In genomic region chr7:140126435-140127034, GRCh38 we compare ENCODE assay signal across 23 cellular contexts. TPM values are rescaled to one million over a fixed set of nuclear protein-coding genes. Genes with fewer than 3 reads are reported as not detected.
DNase-seq lines count a peak whose midpoint lies in the region; ATAC-seq, FAIRE-seq and TF ChIP-seq lines count a peak whose summit lies in the region.
"Had no signal": no experiment of that assay in that cellular context is flagged by ENCODE, and none has a peak within 500 bp of the region (broad histone marks: within the 10 kb centered on the region; RNA-seq: fewer than 3 reads in every experiment).

No MANE protein-coding gene starts in this region.

- H3K4me1 Mint-ChIP-seq in stimulated activated naive CD8-positive, alpha-beta T cell treated with anti-CD3 and anti-CD28 coated beads, Interleukin-15, Interleukin-2, amounts not matched to agents 100 ng/mL and 50 ng/mL, for 24 hours (ENCODE audit: low read depth) = peaks cover 39% of the 10 kb centered on the region
- H3K4me1 Mint-ChIP-seq in stimulated activated naive CD8-positive, alpha-beta T cell treated with anti-CD3 and anti-CD28 coated beads, Interleukin-15, amount 100 ng/mL, for 72 hours = peaks cover 5% of the 10 kb centered on the region
- peaks cover 15% of the 10 kb centered on the region for H3K4me1 Mint-ChIP-seq in activated T-helper 2 cell treated with anti-CD3 and anti-CD28 coated beads, Interferon-gamma antibody, Interleukin-2, Interleukin-4, amounts not matched to agents 10 μg/mL and 5 μg/mL and 100 μg/mL, durations not matched to agents 14 hours and 24 hours and 36 hours (ENCODE audit: low read depth)
- H3K4me1 Mint-ChIP-seq in chondrocyte (ENCODE audit: low read depth) = no peaks in the 10 kb centered on the region

- ATAC-seq in stimulated activated naive CD8-positive, alpha-beta T cell treated with anti-CD3 and anti-CD28 coated beads, Interleukin-15, amount 100 ng/mL, for 72 hours = no peak
- ATAC-seq in sciatic nerve = no peak
- ATAC-seq: CD8-positive, alpha-beta T cell had no signal

- H3K9me3 Mint-ChIP-seq in stimulated activated naive CD8-positive, alpha-beta T cell treated with anti-CD3 and anti-CD28 coated beads, Interleukin-15, Interleukin-2, amounts not matched to agents 100 ng/mL and 50 ng/mL, for 24 hours = no peaks in the 10 kb centered on the region
- H3K9me3 Mint-ChIP-seq in stimulated activated naive CD8-positive, alpha-beta T cell treated with anti-CD3 and anti-CD28 coated beads, Interleukin-15, amount 100 ng/mL, for 72 hours = no peaks in the 10 kb centered on the region
- no peaks in the 10 kb centered on the region for H3K9me3 Mint-ChIP-seq in activated T-helper 2 cell treated with anti-CD3 and anti-CD28 coated beads, Interferon-gamma antibody, Interleukin-2, Interleukin-4, amounts not matched to agents 10 μg/mL and 5 μg/mL and 100 μg/mL, durations not matched to agents 14 hours and 24 hours and 36 hours
- H3K9me3 Mint-ChIP-seq in chondrocyte (ENCODE audit: low read depth) = peaks cover 4% of the 10 kb centered on the region
- H3K9me3 Mint-ChIP-seq: CD8-positive, alpha-beta T cell had no signal

- H3K27me3 Mint-ChIP-seq in stimulated activated naive CD8-positive, alpha-beta T cell treated with anti-CD3 and anti-CD28 coated beads, Interleukin-15, Interleukin-2, amounts not matched to agents 100 ng/mL and 50 ng/mL, for 24 hours = no peaks in the 10 kb centered on the region
- no peaks in the 10 kb centered on the region for H3K27me3 Mint-ChIP-seq in stimulated activated naive CD8-positive, alpha-beta T cell treated with anti-CD3 and anti-CD28 coated beads, Interleukin-15, amount 100 ng/mL, for 72 hours
- no peaks in the 10 kb centered on the region for H3K27me3 Mint-ChIP-seq in activated T-helper 2 cell treated with anti-CD3 and anti-CD28 coated beads, Interferon-gamma antibody, Interleukin-2, Interleukin-4, amounts not matched to agents 10 μg/mL and 5 μg/mL and 100 μg/mL, durations not matched to agents 14 hours and 24 hours and 36 hours (ENCODE audit: low read depth)
- H3K27me3 Mint-ChIP-seq in chondrocyte (ENCODE audit: low read depth) = no peaks in the 10 kb centered on the region

- peaks cover 48% of the 10 kb centered on the region for H3K36me3 Mint-ChIP-seq in stimulated activated naive CD8-positive, alpha-beta T cell treated with anti-CD3 and anti-CD28 coated beads, Interleukin-15, Interleukin-2, amounts not matched to agents 100 ng/mL and 50 ng/mL, for 24 hours (ENCODE audit: low read depth)
- peaks cover 62% of the 10 kb centered on the region for H3K36me3 Mint-ChIP-seq in activated T-helper 2 cell treated with anti-CD3 and anti-CD28 coated beads, Interferon-gamma antibody, Interleukin-2, Interleukin-4, amounts not matched to agents 10 μg/mL and 5 μg/mL and 100 μg/mL, durations not matched to agents 14 hours and 24 hours and 36 hours (ENCODE audit: low read depth)
- H3K36me3 Mint-ChIP-seq in chondrocyte (ENCODE audit: low read depth) = peaks cover 19% of the 10 kb centered on the region

- H3K27ac Mint-ChIP-seq in stimulated activated naive CD8-positive, alpha-beta T cell treated with anti-CD3 and anti-CD28 coated beads, Interleukin-15, Interleukin-2, amounts not matched to agents 100 ng/mL and 50 ng/mL, for 24 hours = peak overlapping the region; percentile 62
- H3K27ac Mint-ChIP-seq in stimulated activated naive CD8-positive, alpha-beta T cell treated with anti-CD3 and anti-CD28 coated beads, Interleukin-15, amount 100 ng/mL, for 72 hours = no peak overlapping the region
- H3K27ac Mint-ChIP-seq in activated T-helper 2 cell treated with anti-CD3 and anti-CD28 coated beads, Interferon-gamma antibody, Interleukin-2, Interleukin-4, amounts not matched to agents 10 μg/mL and 5 μg/mL and 100 μg/mL, durations not matched to agents 14 hours and 24 hours and 36 hours = peak overlapping the region; percentile 42
- H3K27ac Mint-ChIP-seq in chondrocyte (ENCODE audit: unreplicated experiment) = no peak overlapping the region
- H3K27ac Mint-ChIP-seq: CD8-positive, alpha-beta T cell had no signal

- no peak for DNase-seq in stimulated activated naive CD8-positive, alpha-beta T cell treated with anti-CD3 and anti-CD28 coated beads, Interleukin-15, amount 100 ng/mL, for 72 hours
- no peak for DNase-seq in activated T-helper 2 cell treated with anti-CD3 and anti-CD28 coated beads, Interferon-gamma antibody, Interleukin-2, Interleukin-4, amounts not matched to agents 10 μg/mL and 5 μg/mL and 100 μg/mL, durations not matched to agents 14 hours and 24 hours and 36 hours (ENCODE audit: low spot score)
- DNase-seq in sciatic nerve (ENCODE audit: low spot score) (no peak), chondrocyte (ENCODE audit: low spot score) (no peak), germinal center (ENCODE audit: low spot score) (no peak)
- DNase-seq: AML-193; C1 segment of cervical spinal cord; CD8-positive, alpha-beta T cell; DMS153; GDM1; GOT3; IMR-90; NCI-H1105; NCI-H146; NCI-H2029; NCI-H2227 treated with DMSO at 0.1 percent for 48 hours; NCI-H510A; NCI-H748 treated with DMSO at 0.1 percent for 48 hours; SHP77 treated with DMSO at 0.1 percent for 48 hours had no signal

- peak; percentile 38 for FAIRE-seq in islet of Langerhans (lab: Jason Lieb, UNC)
- FAIRE-seq: GM18507, HTR-8/SVneo had no signal

- no peak for TF ChIP-seq CTCF in chondrocyte (IDR thresholded peaks at IDR 0.05)

- intact Hi-C loops in activated T-helper 2 cell treated with anti-CD3 and anti-CD28 coated beads, Interferon-gamma antibody, Interleukin-2, Interleukin-4, amounts not matched to agents 10 μg/mL and 5 μg/mL and 100 μg/mL, durations not matched to agents 14 hours and 24 hours and 36 hours (cut with micrococcal nuclease) = no loop called here
- intact Hi-C loops in sciatic nerve (cut with DNase I) = no loop called here

- H3K4me3 Mint-ChIP-seq in stimulated activated naive CD8-positive, alpha-beta T cell treated with anti-CD3 and anti-CD28 coated beads, Interleukin-15, Interleukin-2, amounts not matched to agents 100 ng/mL and 50 ng/mL, for 24 hours = no peak overlapping the region
- H3K4me3 Mint-ChIP-seq in stimulated activated naive CD8-positive, alpha-beta T cell treated with anti-CD3 and anti-CD28 coated beads, Interleukin-15, amount 100 ng/mL, for 72 hours = no peak overlapping the region
- H3K4me3 Mint-ChIP-seq in activated T-helper 2 cell treated with anti-CD3 and anti-CD28 coated beads, Interferon-gamma antibody, Interleukin-2, Interleukin-4, amounts not matched to agents 10 μg/mL and 5 μg/mL and 100 μg/mL, durations not matched to agents 14 hours and 24 hours and 36 hours (ENCODE audit: low read depth) = no peak overlapping the region
- no peak overlapping the region for H3K4me3 Mint-ChIP-seq in chondrocyte (ENCODE audit: unreplicated experiment)
- H3K4me3 Mint-ChIP-seq: CD8-positive, alpha-beta T cell had no signal

RNA-seq across cellular contexts. Expression of gene KDM7A, which starts 50.2 kb away (rescaled TPM):
- total RNA-seq in activated T-helper 2 cell treated with anti-CD3 and anti-CD28 coated beads, Interferon-gamma antibody, Interleukin-2, Interleukin-4, amounts not matched to agents 10 μg/mL and 5 μg/mL and 100 μg/mL, durations not matched to agents 14 hours and 24 hours and 36 hours = 10.4 and 12.5 TPM in 2 replicates
- 24.4 TPM for total RNA-seq in sciatic nerve
- total RNA-seq in chondrocyte = 5.8 to 10.5 TPM (median 7.6 TPM) in 3 replicates

Comparison
In these comparisons a context has a peak if more than half of its experiments do, and no peak if none do; other contexts are left out.
1. H3K27ac Mint-ChIP-seq: peak in stimulated activated naive CD8-positive, alpha-beta T cell treated with anti-CD3 and anti-CD28 coated beads, Interleukin-15, Interleukin-2, amounts not matched to agents 100 ng/mL and 50 ng/mL, for 24 hours (single experiment) and activated T-helper 2 cell treated with anti-CD3 and anti-CD28 coated beads, Interferon-gamma antibody, Interleukin-2, Interleukin-4, amounts not matched to agents 10 μg/mL and 5 μg/mL and 100 μg/mL, durations not matched to agents 14 hours and 24 hours and 36 hours (single experiment); none in stimulated activated naive CD8-positive, alpha-beta T cell treated with anti-CD3 and anti-CD28 coated beads, Interleukin-15, amount 100 ng/mL, for 72 hours (0 of 2) and chondrocyte (single experiment).